ENCODE assay signal across 14 cellular contexts in genomic region chr16:28149016-28149888, GRCh38.
DNase-seq lines count a peak whose midpoint lies in the region; ATAC-seq and TF ChIP-seq lines count a peak whose summit lies in the region.
"Had no signal": no experiment of that assay in that cellular context is flagged by ENCODE, and none has a peak within 500 bp of the region (broad histone marks: within the 10 kb centered on the region; RNA-seq: fewer than 3 reads in every experiment).

No MANE protein-coding gene starts in this region.

- no peaks in the 10 kb centered on the region for H3K9me3 Mint-ChIP-seq in activated T-cell treated with anti-CD3 and anti-CD28 coated beads, Interleukin-2, amount 50 U/mL, for 24 hours
- no peaks in the 10 kb centered on the region for H3K9me3 Mint-ChIP-seq in activated B cell treated with CpG ODN at 0.5 μM for 24 hours

- no peak for TF ChIP-seq CTCF in activated B cell treated with CpG ODN at 0.5 μM for 24 hours (IDR thresholded peaks at IDR 0.05)
- no peak for TF ChIP-seq CTCF in epithelial cell of esophagus (IDR thresholded peaks at IDR 0.05; ENCODE audit: insufficient read depth, low read depth, low read length, missing control alignments)
- no peak for TF ChIP-seq CTCF in esophagus muscularis mucosa (IDR thresholded peaks at IDR 0.05)

- 80% methylated on average over 11 of the region's 11 CpGs for WGBS in thymus
- 81% methylated on average over 11 of the region's 11 CpGs for WGBS in esophagus muscularis mucosa

- peaks cover 3% of the 10 kb centered on the region for H3K4me1 ChIP-seq in thymus (ENCODE audit: control insufficient read depth, insufficient read depth, low read length)
- no peaks in the 10 kb centered on the region for H3K4me1 ChIP-seq in esophagus muscularis mucosa
- H3K4me1 ChIP-seq: SJCRH30 had no signal

- H3K36me3 ChIP-seq in thymus (ENCODE audit: control insufficient read depth, insufficient read depth) (peaks cover 47% of the 10 kb centered on the region), esophagus muscularis mucosa (peaks cover 30 to 95% (median 67%) of the 10 kb centered on the region in 4 donors)

- H3K4me1 Mint-ChIP-seq in activated T-cell treated with anti-CD3 and anti-CD28 coated beads, Interleukin-2, amount 50 U/mL, for 24 hours (ENCODE audit: low read depth), result peaks cover 74% of the 10 kb centered on the region
- H3K4me1 Mint-ChIP-seq in activated B cell treated with CpG ODN at 0.5 μM for 24 hours, result peaks cover 34% of the 10 kb centered on the region

- peak overlapping the region; percentile 4 for H3K4me3 Mint-ChIP-seq in activated T-cell treated with anti-CD3 and anti-CD28 coated beads, Interleukin-2, amount 50 U/mL, for 24 hours
- no peak overlapping the region for H3K4me3 Mint-ChIP-seq in activated B cell treated with CpG ODN at 0.5 μM for 24 hours

- H3K9me3 ChIP-seq in thymus (ENCODE audit: control insufficient read depth) (no peaks in the 10 kb centered on the region), esophagus muscularis mucosa (no peaks in the 10 kb centered on the region)
- H3K9me3 ChIP-seq: SJCRH30, transverse colon had no signal

- H3K27ac Mint-ChIP-seq in activated T-cell treated with anti-CD3 and anti-CD28 coated beads, Interleukin-2, amount 50 U/mL, for 24 hours, result peak overlapping the region; percentile 90
- H3K27ac Mint-ChIP-seq in activated B cell treated with CpG ODN at 0.5 μM for 24 hours, result peak overlapping the region; percentile 79

- POLR2A ChIA-PET in activated B cell treated with CpG ODN at 0.5 μM for 24 hours (lab: Charles Lee), result interaction anchor here (0.7 kb wide), 2 partner anchors 63 to 1846 kb away, joined by 4 to 8 read pairs; no protein-coding TSS in a partner anchor

- H3K27ac ChIP-seq in thymus (ENCODE audit: low read depth), result peak overlapping the region; percentile 83
- no peak overlapping the region for H3K27ac ChIP-seq in esophagus muscularis mucosa (replicated peaks in 1 of 4)
- H3K27ac ChIP-seq: SJCRH30, transverse colon had no signal

- no peak for TF ChIP-seq EP300 in esophagus muscularis mucosa (IDR thresholded peaks at IDR 0.05)

- CTCF ChIA-PET in activated B cell treated with CpG ODN at 0.5 μM for 24 hours (lab: Charles Lee), result no interaction called here

- H3K4me3 ChIP-seq in epithelial cell of esophagus (ENCODE audit: low read length), result no peak overlapping the region
- H3K4me3 ChIP-seq in thymus (ENCODE audit: low read length), result no peak overlapping the region
- H3K4me3 ChIP-seq in esophagus muscularis mucosa, result no peak overlapping the region
- H3K4me3 ChIP-seq: SJCRH30, transverse colon had no signal

- peaks cover 95% of the 10 kb centered on the region for H3K36me3 Mint-ChIP-seq in activated T-cell treated with anti-CD3 and anti-CD28 coated beads, Interleukin-2, amount 50 U/mL, for 24 hours (ENCODE audit: low read depth)
- H3K36me3 Mint-ChIP-seq in activated B cell treated with CpG ODN at 0.5 μM for 24 hours (ENCODE audit: low read depth), result peaks cover 86% of the 10 kb centered on the region

- H3K27me3 ChIP-seq in thymus (ENCODE audit: control insufficient read depth, insufficient read depth), result no peaks in the 10 kb centered on the region
- H3K27me3 ChIP-seq in esophagus muscularis mucosa, result no peaks in the 10 kb centered on the region
- H3K27me3 ChIP-seq: SJCRH30, transverse colon had no signal

- TF ChIP-seq POLR2A in esophagus muscularis mucosa (IDR thresholded peaks at IDR 0.05; ENCODE audit: low read depth), result no peak

- ATAC-seq in activated B cell treated with CpG ODN at 0.5 μM for 24 hours (ENCODE audit: low read depth), result peak; percentile 37
- ATAC-seq: left lobe of liver had no signal

- no peaks in the 10 kb centered on the region for H3K27me3 Mint-ChIP-seq in activated T-cell treated with anti-CD3 and anti-CD28 coated beads, Interleukin-2, amount 50 U/mL, for 24 hours
- no peaks in the 10 kb centered on the region for H3K27me3 Mint-ChIP-seq in activated B cell treated with CpG ODN at 0.5 μM for 24 hours

- no peak for DNase-seq in activated T-cell treated with anti-CD3 and anti-CD28 coated beads, Interleukin-2, amount 50 U/mL, for 24 hours
- DNase-seq in activated T-cell treated with anti-CD3 and anti-CD28 coated beads for 4 hours (no peak), activated B cell treated with CpG ODN at 0.5 μM for 24 hours (no peak), epithelial cell of esophagus (ENCODE audit: low read depth) (peak; percentile 63), amygdala (lab: John Stamatoyannopoulos, UW) (no peak), esophagus muscularis mucosa (ENCODE audit: extremely low spot score) (no peak)
- no peak for DNase-seq in stimulated activated CD8-positive, alpha-beta memory T cell treated with anti-CD3 and anti-CD28 coated beads, Interleukin-4, amount 100 ng/mL, for 48 hours
- DNase-seq: caudate nucleus, Karpas-422, nucleus accumbens, SJCRH30, transverse colon had no signal

- intact Hi-C loops in activated B cell treated with CpG ODN at 0.5 μM for 24 hours (cut with micrococcal nuclease) (no loop called here), esophagus muscularis mucosa (cut with DNase I) (no loop called here)
